In the genomic region with DNA sequence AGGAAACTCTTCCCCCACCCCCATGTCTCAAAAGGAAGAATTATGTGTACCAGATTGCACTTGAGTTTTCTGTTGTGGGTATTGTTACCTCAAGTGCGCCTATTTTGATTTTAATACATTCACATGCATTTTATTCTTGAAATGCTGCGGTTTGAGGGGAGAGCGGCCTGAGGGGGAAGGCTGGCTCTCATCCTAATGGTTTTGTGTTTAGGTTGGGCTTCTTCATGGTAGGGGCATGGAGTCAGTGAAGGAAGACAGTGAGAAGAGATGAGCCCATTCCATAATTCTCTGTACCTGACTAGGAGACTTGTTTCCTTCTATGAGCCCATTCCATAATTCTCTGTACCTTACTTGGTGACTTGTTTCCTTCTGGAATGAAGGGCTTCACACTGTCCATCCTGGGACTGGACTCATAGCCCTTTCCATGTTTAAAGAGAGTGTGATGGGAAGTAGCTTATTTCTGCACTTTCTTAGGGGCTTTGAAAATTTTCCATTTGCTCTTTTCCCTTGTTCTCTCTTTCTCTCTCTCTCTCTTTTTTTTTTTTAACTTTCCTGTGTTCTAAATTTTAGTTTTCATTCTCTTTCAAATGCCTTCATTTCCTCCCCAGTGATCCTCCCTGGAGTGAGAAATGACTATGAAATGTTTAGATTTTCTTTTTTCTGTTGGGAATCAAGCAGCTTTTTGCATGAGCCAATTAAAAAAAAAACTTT, we compare ENCODE assay signal across 8 cellular contexts. TPM values are rescaled to one million over a fixed set of nuclear protein-coding genes. Genes with fewer than 3 reads are reported as not detected.
DNase-seq lines count a peak whose midpoint lies in the region; ATAC-seq and TF ChIP-seq lines count a peak whose summit lies in the region.

No MANE protein-coding gene starts in this region.

- intact Hi-C loops in left colon (cut with DNase I, micrococcal nuclease) = no loop called here

- in situ Hi-C loops in GM13977 (cut with MboI; ENCODE audit: low pct_unique_long_range_greater_than_20kb, low sequenced_read_pairs, unreplicated experiment) = no loop called here

- H3F3A ChIP-seq in SU-DHL-6 (ENCODE audit: insufficient read depth) = 0 out of 2 replicates have a peak, but pooled peaks cover 4% of the 10 kb centered on the region

- DNase-seq in T-helper 2 cell treated with Interferon-gamma antibody and Interleukin-4, amounts not matched to agents 5 μg/mL and 100 μg/mL, for 36 hours (ENCODE audit: low spot score) = no peak
- DNase-seq in T-helper 2 cell = no peak
- DNase-seq in fibroblast of pulmonary artery (ENCODE audit: low read depth) = no peak
- no peak for DNase-seq in HuH-7.5 (ENCODE audit: low spot score)
- no peak for DNase-seq in left colon
- no peak for DNase-seq in GM13977 (ENCODE audit: low spot score)

- no peaks in the 10 kb centered on the region for H3K9me2 ChIP-seq in SU-DHL-6 (replicated peaks; ENCODE audit: insufficient read depth, low read length)

- no peaks in the 10 kb centered on the region for H3K9me3 Mint-ChIP-seq in T-helper 2 cell treated with Interferon-gamma antibody and Interleukin-4, amounts not matched to agents 5 μg/mL and 100 μg/mL, for 36 hours

- peaks cover 18% of the 10 kb centered on the region for H3K27me3 Mint-ChIP-seq in T-helper 2 cell treated with Interferon-gamma antibody and Interleukin-4, amounts not matched to agents 5 μg/mL and 100 μg/mL, for 36 hours (ENCODE audit: low read depth)

- H3K27ac ChIP-seq in SU-DHL-6 (ENCODE audit: low read depth, low read length) = no peak overlapping the region

- H3K79me2 ChIP-seq in SU-DHL-6 (ENCODE audit: insufficient read depth, low read length) = no peaks in the 10 kb centered on the region

- H4K20me1 ChIP-seq in SU-DHL-6 (ENCODE audit: low read depth, low read length) = no peaks in the 10 kb centered on the region

- H3K4me3 ChIP-seq in SU-DHL-6 (ENCODE audit: insufficient read depth, low read length, poor library complexity, severe bottlenecking) (no peak overlapping the region), fibroblast of pulmonary artery (replicated peaks; ENCODE audit: low read depth, low read length) (peak overlapping the region; percentile 68), skeletal muscle satellite cell (ENCODE audit: low read length) (peak overlapping the region; percentile 88)

- peak overlapping the region; percentile 28 for H3K27ac Mint-ChIP-seq in T-helper 2 cell treated with Interferon-gamma antibody and Interleukin-4, amounts not matched to agents 5 μg/mL and 100 μg/mL, for 36 hours

- H3K4me2 ChIP-seq in SU-DHL-6 (ENCODE audit: low read depth, low read length, poor library complexity, severe bottlenecking) (peak overlapping the region; percentile 58), skeletal muscle satellite cell (ENCODE audit: low read length) (peak overlapping the region; percentile 98)

- TF ChIP-seq CTCF in SU-DHL-6 (IDR thresholded peaks at IDR 0.05; ENCODE audit: insufficient read depth, low read length, poor library complexity, severe bottlenecking) = no peak
- TF ChIP-seq CTCF in fibroblast of pulmonary artery (IDR thresholded peaks at IDR 0.05; ENCODE audit: low read length, missing control alignments) = no peak
- no peak for TF ChIP-seq CTCF in GM13977 (IDR thresholded peaks at IDR 0.05; ENCODE audit: extremely low read depth, insufficient read depth, missing control alignments)

- H3K9ac ChIP-seq in SU-DHL-6 (ENCODE audit: low read length) = no peak overlapping the region
- no peak overlapping the region for H3K9ac ChIP-seq in skeletal muscle satellite cell (ENCODE audit: low read depth, low read length)

- no peaks in the 10 kb centered on the region for H3K9me3 ChIP-seq in SU-DHL-6 (ENCODE audit: insufficient read depth, low read length)
- H3K9me3 ChIP-seq in skeletal muscle satellite cell (replicated peaks; ENCODE audit: low read length) = no peaks in the 10 kb centered on the region

- H3K4me3 Mint-ChIP-seq in T-helper 2 cell treated with Interferon-gamma antibody and Interleukin-4, amounts not matched to agents 5 μg/mL and 100 μg/mL, for 36 hours = peak overlapping the region; percentile 91

- H3K27me3 ChIP-seq in SU-DHL-6 (ENCODE audit: low read length) = no peaks in the 10 kb centered on the region
- H3K27me3 ChIP-seq in skeletal muscle satellite cell (ENCODE audit: control insufficient read depth, insufficient read depth, low read length) = peaks cover 9% of the 10 kb centered on the region

- no peaks in the 10 kb centered on the region; the same call in 1 of the 2 replicates for H3K36me3 ChIP-seq in SU-DHL-6 (ENCODE audit: low read length)
- no peaks in the 10 kb centered on the region for H3K36me3 ChIP-seq in skeletal muscle satellite cell (ENCODE audit: insufficient read depth, low read length)

- no peak for ATAC-seq in left colon

- H3K4me1 ChIP-seq in skeletal muscle satellite cell (ENCODE audit: control insufficient read depth, insufficient read depth, low read length) = peaks cover 12% of the 10 kb centered on the region

- peaks cover 20% of the 10 kb centered on the region for H3K36me3 Mint-ChIP-seq in T-helper 2 cell treated with Interferon-gamma antibody and Interleukin-4, amounts not matched to agents 5 μg/mL and 100 μg/mL, for 36 hours (ENCODE audit: low read depth)

- H3K4me1 Mint-ChIP-seq in T-helper 2 cell treated with Interferon-gamma antibody and Interleukin-4, amounts not matched to agents 5 μg/mL and 100 μg/mL, for 36 hours (ENCODE audit: low read depth) = peaks cover 45% of the 10 kb centered on the region

- H2AFZ ChIP-seq in SU-DHL-6 (ENCODE audit: low read depth, low read length, severe bottlenecking) = no peak overlapping the region

RNA-seq across cellular contexts. Expression of a gene that starts 1.9 kb away (rescaled TPM):
- 76.0 and 118 TPM in 2 replicates for total RNA-seq in skeletal muscle satellite cell (2012; rRNA removed)
- total RNA-seq in left colon = 10 to 100 TPM; 28.9 to 64.0 TPM
